Comparison of ENCODE assay signal across 26 cellular contexts in genomic region chr17:33942414-33942813, GRCh38.
DNase-seq lines count a peak whose midpoint lies in the region; ATAC-seq, FAIRE-seq and TF ChIP-seq lines count a peak whose summit lies in the region.
"Had no signal": no experiment of that assay in that cellular context is flagged by ENCODE, and none has a peak within 500 bp of the region (broad histone marks: within the 10 kb centered on the region; RNA-seq: fewer than 3 reads in every experiment).

No MANE protein-coding gene starts in this region.

- no peaks in the 10 kb centered on the region for H3K9me3 Mint-ChIP-seq in astrocyte (ENCODE audit: unreplicated experiment)
- H3K9me3 Mint-ChIP-seq in osteocyte (ENCODE audit: unreplicated experiment): peaks cover 19% of the 10 kb centered on the region
- H3K9me3 Mint-ChIP-seq: CD14-positive monocyte; CD8-positive, alpha-beta memory T cell had no signal

- H3K4me1 Mint-ChIP-seq in astrocyte (ENCODE audit: low read depth, unreplicated experiment) (no peaks in the 10 kb centered on the region), osteocyte (ENCODE audit: unreplicated experiment) (no peaks in the 10 kb centered on the region)
- H3K4me1 Mint-ChIP-seq: B cell; CD14-positive monocyte; CD8-positive, alpha-beta memory T cell had no signal

- H3K36me3 Mint-ChIP-seq in astrocyte (ENCODE audit: low read depth, unreplicated experiment) (no peaks in the 10 kb centered on the region), osteocyte (ENCODE audit: unreplicated experiment) (no peaks in the 10 kb centered on the region)
- H3K36me3 Mint-ChIP-seq: CD14-positive monocyte; CD8-positive, alpha-beta memory T cell had no signal

- H4K20me1 ChIP-seq in astrocyte (ENCODE audit: insufficient read depth, low read length): no peaks in the 10 kb centered on the region

- TF ChIP-seq CTCF in BE2C (IDR thresholded peaks at IDR 0.05; ENCODE audit: low read depth, low read length) (no peak), astrocyte (IDR thresholded peaks at IDR 0.05; ENCODE audit: insufficient read depth, low read depth, low read length) (no peak), osteocyte (IDR thresholded peaks at IDR 0.05) (no peak)

- H3K36me3 ChIP-seq in BE2C (no peaks in the 10 kb centered on the region), astrocyte (ENCODE audit: insufficient read depth, low read length) (no peaks in the 10 kb centered on the region)
- H3K36me3 ChIP-seq: SJSA1 had no signal

- H3K27me3 Mint-ChIP-seq in astrocyte (ENCODE audit: low read depth, unreplicated experiment): peaks cover 58% of the 10 kb centered on the region
- no peaks in the 10 kb centered on the region for H3K27me3 Mint-ChIP-seq in osteocyte (ENCODE audit: unreplicated experiment)

- no peaks in the 10 kb centered on the region for H3K27me3 ChIP-seq in BE2C
- no peaks in the 10 kb centered on the region for H3K27me3 ChIP-seq in astrocyte (ENCODE audit: insufficient read depth, low read length)
- H3K27me3 ChIP-seq: SJSA1 had no signal

- ATAC-seq in GM21526 (IDR thresholded peaks at IDR 0.05; ENCODE audit: low FRiP score, unreplicated experiment): no peak
- ATAC-seq in GM19395 (IDR thresholded peaks at IDR 0.05; ENCODE audit: unreplicated experiment): no peak
- ATAC-seq: PC-3 had no signal

- H3K79me2 ChIP-seq in astrocyte (ENCODE audit: insufficient read depth, low read length): no peaks in the 10 kb centered on the region

- H3K9me3 ChIP-seq in BE2C (no peaks in the 10 kb centered on the region), astrocyte (ENCODE audit: insufficient read depth, low read depth, low read length) (no peaks in the 10 kb centered on the region)
- H3K9me3 ChIP-seq: SJSA1 had no signal

- H3K4me2 ChIP-seq in astrocyte (ENCODE audit: low read length): no peak overlapping the region

- no peak overlapping the region for H3K27ac ChIP-seq in astrocyte (ENCODE audit: low read depth, low read length)
- H3K27ac ChIP-seq: GM23248, SJSA1 had no signal

- H3K4me3 Mint-ChIP-seq in astrocyte (ENCODE audit: unreplicated experiment) (no peak overlapping the region), osteocyte (ENCODE audit: unreplicated experiment) (no peak overlapping the region)
- H3K4me3 Mint-ChIP-seq: B cell; CD14-positive monocyte; CD8-positive, alpha-beta memory T cell; HFFc6 had no signal

- H3K4me3 ChIP-seq in BE2C (ENCODE audit: low read depth, low read length) (no peak overlapping the region), astrocyte (ENCODE audit: insufficient read depth, low read depth, low read length) (no peak overlapping the region)
- H3K4me3 ChIP-seq: GM23248, SJSA1 had no signal

- DNase-seq in BE2C (peak; percentile 52), Daoy (ENCODE audit: low read depth) (peak; percentile 62), astrocyte (ENCODE audit: low read depth) (peak; percentile 40), left kidney (ENCODE audit: low read depth, low spot score) (peak; percentile 38), osteocyte (ENCODE audit: extremely low spot score, unreplicated experiment) (no peak)
- DNase-seq: Calu3; CD8-positive, alpha-beta memory T cell; GM23248; H7; HFFc6; IMR-90; NCI-H1092; NCI-H1436; NCI-H187; NCI-H2107; NCI-H446; NCI-H524 treated with DMSO at 0.1 percent for 48 hours; NCI-H774; PC-3; Right ventricle myocardium superior had no signal

- H3K9ac ChIP-seq in astrocyte (ENCODE audit: low read length): no peak overlapping the region
- H3K9ac ChIP-seq: GM23248 had no signal

- FAIRE-seq in astrocyte (lab: Jason Lieb, UNC): no peak
- FAIRE-seq: GM18507 had no signal

- peaks cover 44% of the 10 kb centered on the region for H3K4me1 ChIP-seq in BE2C
- H3K4me1 ChIP-seq in astrocyte (ENCODE audit: insufficient read depth, low read length): no peaks in the 10 kb centered on the region
- H3K4me1 ChIP-seq: SJSA1 had no signal

- no peak overlapping the region for H2AFZ ChIP-seq in astrocyte (ENCODE audit: low read depth, low read length)
- H2AFZ ChIP-seq: GM23248 had no signal

- no peak overlapping the region for H3K27ac Mint-ChIP-seq in astrocyte (ENCODE audit: unreplicated experiment)
- H3K27ac Mint-ChIP-seq in osteocyte (ENCODE audit: unreplicated experiment): no peak overlapping the region
- H3K27ac Mint-ChIP-seq: B cell; CD14-positive monocyte; CD8-positive, alpha-beta memory T cell; HFFc6 had no signal
